7 cellular contexts compared by ENCODE assay signal in the genomic region with DNA sequence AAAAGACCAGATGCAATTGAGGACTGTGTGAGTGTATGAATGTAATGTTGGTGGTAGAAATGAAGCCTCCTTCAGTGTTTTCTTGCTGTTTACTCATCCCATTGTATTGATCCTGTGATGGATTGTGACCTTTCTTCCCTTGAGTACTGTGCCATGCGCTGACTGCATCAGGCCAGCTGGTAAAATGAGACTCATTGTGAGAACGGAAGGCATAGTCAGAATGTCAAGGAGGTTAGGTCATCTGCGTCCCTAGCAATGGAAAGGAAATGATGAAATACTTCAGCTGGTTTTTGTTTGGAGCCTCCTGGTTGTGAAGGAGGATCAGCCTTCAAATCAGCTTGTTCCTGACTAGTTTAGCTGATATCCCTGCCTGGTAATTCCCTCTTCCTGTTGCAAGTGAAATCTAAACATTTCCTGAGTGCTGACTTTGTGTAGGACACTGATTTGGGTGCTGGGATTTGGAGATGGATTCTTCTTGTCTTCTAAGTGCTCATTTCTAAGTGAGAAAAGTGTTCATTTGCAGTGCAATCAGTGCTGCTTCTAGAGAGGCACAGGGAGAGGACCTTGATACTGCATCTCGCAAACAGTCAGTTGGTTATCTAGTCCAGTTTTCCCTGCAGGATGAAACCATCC. TPM values are rescaled to one million over a fixed set of nuclear protein-coding genes. Genes with fewer than 3 reads are reported as not detected.
DNase-seq lines count a peak whose midpoint lies in the region; TF ChIP-seq lines count a peak whose summit lies in the region.

No MANE protein-coding gene starts in this region.

- no peak for TF ChIP-seq POLR2A in transverse colon (IDR thresholded peaks at IDR 0.05)

- no peaks in the 10 kb centered on the region for H3K27me3 ChIP-seq in transverse colon

- 34 to 51% methylated on average over 4 of the region's 4 CpGs for WGBS in transverse colon (ENCODE audit: low coverage in 1 of 2), 2 donors

- H3K36me3 ChIP-seq in ES-I3 (ENCODE audit: insufficient read depth, low read length) (no peaks in the 10 kb centered on the region), transverse colon (no peaks in the 10 kb centered on the region)

- TF ChIP-seq EP300 in transverse colon (IDR thresholded peaks at IDR 0.05; ENCODE audit: low read depth), result no peak

- intact Hi-C loops in transverse colon (cut with DNase I; ENCODE audit: low total_unique reads), result no loop called here

- H3K9ac ChIP-seq in ES-I3 (ENCODE audit: low read depth, low read length), result peak overlapping the region; percentile 5; the same call in 1 of the 2 replicates

- peaks cover 16% of the 10 kb centered on the region for H3K9me3 Mint-ChIP-seq in activated naive CD4-positive, alpha-beta T cell treated with anti-CD3 and anti-CD28 coated beads, Interleukin-2, amount 50 U/mL, for 24 hours

- no peak overlapping the region for H3K4me3 ChIP-seq in transverse colon

- no peaks in the 10 kb centered on the region for H3K27me3 Mint-ChIP-seq in activated naive CD4-positive, alpha-beta T cell treated with anti-CD3 and anti-CD28 coated beads, Interleukin-2, amount 50 U/mL, for 24 hours

- peaks cover 63% of the 10 kb centered on the region for H3K4me1 Mint-ChIP-seq in activated naive CD4-positive, alpha-beta T cell treated with anti-CD3 and anti-CD28 coated beads, Interleukin-2, amount 50 U/mL, for 24 hours

- H3K36me3 Mint-ChIP-seq in activated naive CD4-positive, alpha-beta T cell treated with anti-CD3 and anti-CD28 coated beads, Interleukin-2, amount 50 U/mL, for 24 hours, result peaks cover 11% of the 10 kb centered on the region

- H3K9me3 ChIP-seq in ES-I3 (ENCODE audit: control insufficient read depth, insufficient read depth, low read length) (no peaks in the 10 kb centered on the region), transverse colon (no peaks in the 10 kb centered on the region)

- peak; percentile 95 for DNase-seq in NCI-H2029 treated with DMSO at 0.1 percent for 48 hours (lab: John Stamatoyannopoulos, UW)
- DNase-seq in islet precursor cell, result peak; percentile 94
- no peak for DNase-seq in transverse colon
- no peak for DNase-seq in NK-92 (lab: John Stamatoyannopoulos, UW; ENCODE audit: unreplicated experiment)
- DNase-seq in OCI-M2 (lab: John Stamatoyannopoulos, UW; ENCODE audit: unreplicated experiment), result no peak

- H3K4me3 Mint-ChIP-seq in activated naive CD4-positive, alpha-beta T cell treated with anti-CD3 and anti-CD28 coated beads, Interleukin-2, amount 50 U/mL, for 24 hours, result peak overlapping the region; percentile 54

- peak overlapping the region; percentile 87 for H3K27ac Mint-ChIP-seq in activated naive CD4-positive, alpha-beta T cell treated with anti-CD3 and anti-CD28 coated beads, Interleukin-2, amount 50 U/mL, for 24 hours

- H3K27ac ChIP-seq in transverse colon, result peak overlapping the region; percentile 27 to 47 (median 32)

- TF ChIP-seq CTCF in transverse colon (IDR thresholded peaks at IDR 0.05), result no peak

- in situ Hi-C loops in transverse colon (cut with MboI; ENCODE audit: low pct_ligation_motif_present in 1 of 4, low pct_unique_long_range_greater_than_20kb in 1 of 4, low sequenced_read_pairs in 3 of 4), result no loop called here

- H3K4me1 ChIP-seq in ES-I3 (ENCODE audit: insufficient read depth, low read length) (peaks cover 33% of the 10 kb centered on the region), transverse colon (peaks cover 0 to 17% (median 4%) of the 10 kb centered on the region in 4 donors)

RNA-seq across cellular contexts. Expression of a gene that starts 35.5 kb away (rescaled TPM):
- 1 to 10 TPM in 2 of 4 donors, not detected in 2; 1.2 to 5.2 TPM for total RNA-seq in transverse colon

Comparison
In these comparisons a context has a peak if more than half of its experiments do, and no peak if none do; other contexts are left out.
1. DNase-seq: peak in NCI-H2029 treated with DMSO at 0.1 percent for 48 hours (single experiment) and islet precursor cell (single experiment); none in transverse colon (single experiment), NK-92 (single experiment) and OCI-M2 (single experiment).